8 cellular contexts compared by ENCODE assay signal in genomic region chr9:37902804-37903580, GRCh38. TPM values are rescaled to one million over a fixed set of nuclear protein-coding genes. Genes with fewer than 3 reads are reported as not detected.
DNase-seq lines count a peak whose midpoint lies in the region; ATAC-seq and TF ChIP-seq lines count a peak whose summit lies in the region.

No MANE protein-coding gene starts in this region.

- H3F3A ChIP-seq in smooth muscle cell (ENCODE audit: low read depth) = no peaks in the 10 kb centered on the region

- TF ChIP-seq CTCF in BJ (IDR thresholded peaks at IDR 0.05; ENCODE audit: insufficient read depth, low read depth, low read length) = no peak
- no peak for TF ChIP-seq CTCF in smooth muscle cell (IDR thresholded peaks at IDR 0.05; ENCODE audit: borderline replicate concordance, insufficient read depth, poor library complexity, severe bottlenecking)

- peak overlapping the region; percentile 85 for H3K4me2 ChIP-seq in smooth muscle cell

- H4K20me1 ChIP-seq in smooth muscle cell (ENCODE audit: low read depth) = peaks cover 24% of the 10 kb centered on the region

- intact Hi-C loops in activated T-helper 1 cell treated with anti-CD3 and anti-CD28 coated beads, Interleukin-12 subunit alpha, Interleukin-12 subunit beta, Interleukin-2, Interleukin-4 antibody, amounts not matched to agents 30 ng/mL and 10 ng/mL and 1 ng/mL, durations not matched to agents 14 hours and 24 hours and 36 hours (cut with micrococcal nuclease) = loop anchor here (1.0 to 10.0 kb wide), 4 partner anchors 66 to 1418 kb away; partner anchors contain the start of genes POLR1E and ZBTB5

- peaks cover 9% of the 10 kb centered on the region for H3K36me3 Mint-ChIP-seq in activated T-helper 1 cell treated with anti-CD3 and anti-CD28 coated beads, Interleukin-12 subunit alpha, Interleukin-12 subunit beta, Interleukin-2, Interleukin-4 antibody, amounts not matched to agents 30 ng/mL and 10 ng/mL and 1 ng/mL, durations not matched to agents 14 hours and 24 hours and 36 hours (ENCODE audit: low read depth)

- peak overlapping the region; percentile 54 for H3K9ac ChIP-seq in smooth muscle cell (ENCODE audit: low read depth)

- H3K4me3 ChIP-seq in BJ (ENCODE audit: low read depth, low read length) = peak overlapping the region; percentile 84
- peak overlapping the region; percentile 54 for H3K4me3 ChIP-seq in iPS-11a (ENCODE audit: low read depth, low read length)
- H3K4me3 ChIP-seq in smooth muscle cell = peak overlapping the region; percentile 77

- peak overlapping the region; percentile 90 for H3K4me3 Mint-ChIP-seq in activated T-helper 1 cell treated with anti-CD3 and anti-CD28 coated beads, Interleukin-12 subunit alpha, Interleukin-12 subunit beta, Interleukin-2, Interleukin-4 antibody, amounts not matched to agents 30 ng/mL and 10 ng/mL and 1 ng/mL, durations not matched to agents 14 hours and 24 hours and 36 hours

- DNase-seq in BJ (ENCODE audit: low read depth) = no peak
- DNase-seq in HT1080 (ENCODE audit: low read depth) = peak; percentile 37
- DNase-seq in activated T-helper 1 cell treated with anti-CD3 and anti-CD28 coated beads, Interleukin-12 subunit alpha, Interleukin-12 subunit beta, Interleukin-2, Interleukin-4 antibody, amounts not matched to agents 30 ng/mL and 10 ng/mL and 1 ng/mL, durations not matched to agents 14 hours and 24 hours and 36 hours (ENCODE audit: low spot score) = no peak
- no peak for DNase-seq in smooth muscle cell (lab: John Stamatoyannopoulos, UW; ENCODE audit: unreplicated experiment)
- no peak for DNase-seq in activated gamma-delta T cell (lab: John Stamatoyannopoulos, UW)
- DNase-seq in inferior parietal cortex (ENCODE audit: extremely low spot score) = no peak

- H3K27ac Mint-ChIP-seq in activated T-helper 1 cell treated with anti-CD3 and anti-CD28 coated beads, Interleukin-12 subunit alpha, Interleukin-12 subunit beta, Interleukin-2, Interleukin-4 antibody, amounts not matched to agents 30 ng/mL and 10 ng/mL and 1 ng/mL, durations not matched to agents 14 hours and 24 hours and 36 hours = peak overlapping the region; percentile 84

- peak overlapping the region; percentile 88 for H2AFZ ChIP-seq in smooth muscle cell (ENCODE audit: low read depth)

- CTCF ChIA-PET in BJ (lab: Yijun Ruan, JAX) = interaction anchor here (0.7 to 3.0 kb wide), 16 partner anchors 9 to 504 kb away, joined by 3 to 15 read pairs (median 4); partner anchors contain the start of gene SHB

- 4% methylated on average over 14 of the region's 14 CpGs for WGBS in smooth muscle cell (ENCODE audit: low lambda C conversion rate)

- H3K36me3 ChIP-seq in BJ (ENCODE audit: control insufficient read depth, insufficient read depth, low read length) (no peaks in the 10 kb centered on the region), smooth muscle cell (ENCODE audit: low read depth) (no peaks in the 10 kb centered on the region)

- H3K4me1 Mint-ChIP-seq in activated T-helper 1 cell treated with anti-CD3 and anti-CD28 coated beads, Interleukin-12 subunit alpha, Interleukin-12 subunit beta, Interleukin-2, Interleukin-4 antibody, amounts not matched to agents 30 ng/mL and 10 ng/mL and 1 ng/mL, durations not matched to agents 14 hours and 24 hours and 36 hours (ENCODE audit: low read depth) = peaks cover 28% of the 10 kb centered on the region

- peak overlapping the region; percentile 49 for H3K27ac ChIP-seq in smooth muscle cell (ENCODE audit: low read depth)

- no peaks in the 10 kb centered on the region for H3K9me3 Mint-ChIP-seq in activated T-helper 1 cell treated with anti-CD3 and anti-CD28 coated beads, Interleukin-12 subunit alpha, Interleukin-12 subunit beta, Interleukin-2, Interleukin-4 antibody, amounts not matched to agents 30 ng/mL and 10 ng/mL and 1 ng/mL, durations not matched to agents 14 hours and 24 hours and 36 hours

- H3K9me3 ChIP-seq in smooth muscle cell (replicated peaks; ENCODE audit: low read depth) = no peaks in the 10 kb centered on the region

- no peaks in the 10 kb centered on the region for H3K27me3 ChIP-seq in BJ (ENCODE audit: control insufficient read depth, insufficient read depth, low read length)
- H3K27me3 ChIP-seq in smooth muscle cell (ENCODE audit: low read depth) = no peaks in the 10 kb centered on the region

- H3K79me2 ChIP-seq in smooth muscle cell (ENCODE audit: low read depth) = peaks cover 28% of the 10 kb centered on the region

- peaks cover 5% of the 10 kb centered on the region for H3K27me3 Mint-ChIP-seq in activated T-helper 1 cell treated with anti-CD3 and anti-CD28 coated beads, Interleukin-12 subunit alpha, Interleukin-12 subunit beta, Interleukin-2, Interleukin-4 antibody, amounts not matched to agents 30 ng/mL and 10 ng/mL and 1 ng/mL, durations not matched to agents 14 hours and 24 hours and 36 hours (ENCODE audit: insufficient read depth)

- POLR2A ChIA-PET in BJ (lab: Charles Lee) = no interaction called here

- peaks cover 8% of the 10 kb centered on the region for H3K4me1 ChIP-seq in smooth muscle cell (ENCODE audit: low read depth)

- peak; percentile 6 for ATAC-seq in GM18873 (IDR thresholded peaks at IDR 0.05; ENCODE audit: low FRiP score, unreplicated experiment)

RNA-seq across cellular contexts. Expression of gene SLC25A51, which starts 0.9 kb away (rescaled TPM):
- 15.6 and 24.4 TPM in 2 replicates for polyA plus RNA-seq in BJ (2011; rRNA removed)
- 38.2 and 51.5 TPM in 2 replicates for polyA minus RNA-seq in BJ (2011; rRNA and poly(A)+ RNA removed)
- total RNA-seq in HT1080 (2014; rRNA removed; shearing (Covaris generic)) = 34.3 and 39.8 TPM in 2 replicates
- 24.0 and 24.1 TPM in 2 replicates for polyA plus RNA-seq in HT1080 (2015; cell fraction: cytosol; rRNA removed)
- polyA plus RNA-seq in HT1080 (2015; cell fraction: nucleus; rRNA removed) = 18.9 and 22.9 TPM in 2 replicates
- 30.0 and 31.3 TPM in 2 replicates for total RNA-seq in activated T-helper 1 cell treated with anti-CD3 and anti-CD28 coated beads, Interleukin-12 subunit alpha, Interleukin-12 subunit beta, Interleukin-2, Interleukin-4 antibody, amounts not matched to agents 30 ng/mL and 10 ng/mL and 1 ng/mL, durations not matched to agents 14 hours and 24 hours and 36 hours
- 32.0 and 42.9 TPM in 2 replicates for total RNA-seq in smooth muscle cell
- polyA plus RNA-seq in smooth muscle cell = 6.5 and 13.0 TPM in 2 replicates
